28 cellular contexts compared by ENCODE assay signal in genomic region chr2:98614024-98614739, GRCh38. TPM values are rescaled to one million over a fixed set of nuclear protein-coding genes. Genes with fewer than 3 reads are reported as not detected.
DNase-seq lines count a peak whose midpoint lies in the region; ATAC-seq and TF ChIP-seq lines count a peak whose summit lies in the region.
"Had no signal": no experiment of that assay in that cellular context is flagged by ENCODE, and none has a peak within 500 bp of the region (broad histone marks: within the 10 kb centered on the region; RNA-seq: fewer than 3 reads in every experiment).

No MANE protein-coding gene starts in this region.

- no peak overlapping the region for H3K27ac ChIP-seq in CD8-positive, alpha-beta memory T cell (ENCODE audit: low read depth, low read length)
- H3K27ac ChIP-seq: BLaER1, epithelial cell of prostate, ovary, transverse colon had no signal

- no peaks in the 10 kb centered on the region for H3K9me3 ChIP-seq in CD8-positive, alpha-beta memory T cell (ENCODE audit: low read length)
- H3K9me3 ChIP-seq: BLaER1, MG63, ovary, transverse colon had no signal

- no peak for TF ChIP-seq CTCF in natural killer cell (IDR thresholded peaks at IDR 0.05)

- H3K27me3 ChIP-seq in CD8-positive, alpha-beta memory T cell (ENCODE audit: insufficient read depth, low read length, poor library complexity, severe bottlenecking), result no peaks in the 10 kb centered on the region
- H3K27me3 ChIP-seq: BLaER1, MG63, ovary, transverse colon had no signal

- H3K36me3 Mint-ChIP-seq in activated naive CD4-positive, alpha-beta T cell treated with anti-CD3 and anti-CD28 coated beads for 36 hours (ENCODE audit: low read depth), result peaks cover 57% of the 10 kb centered on the region
- H3K36me3 Mint-ChIP-seq in CD8-positive, alpha-beta memory T cell, result peaks cover 3 to 82% (median 34%) of the 10 kb centered on the region in 3 donors
- peaks cover 61% of the 10 kb centered on the region for H3K36me3 Mint-ChIP-seq in activated CD8-positive, alpha-beta T cell treated with anti-CD3 and anti-CD28 coated beads, Interleukin-2, amount 10 ng/mL, durations not matched to agents 7 days and 5 days (ENCODE audit: low read depth)
- peaks cover 17% of the 10 kb centered on the region for H3K36me3 Mint-ChIP-seq in natural killer cell

- H3K27ac Mint-ChIP-seq in activated naive CD4-positive, alpha-beta T cell treated with anti-CD3 and anti-CD28 coated beads for 36 hours, result peak overlapping the region; percentile 19
- H3K27ac Mint-ChIP-seq in CD8-positive, alpha-beta memory T cell, result peak overlapping the region; percentile 51 to 96 (median 82)
- peak overlapping the region; percentile 9 for H3K27ac Mint-ChIP-seq in activated CD8-positive, alpha-beta T cell treated with anti-CD3 and anti-CD28 coated beads, Interleukin-2, amount 10 ng/mL, durations not matched to agents 7 days and 5 days
- peak overlapping the region; percentile 54 to 79 for H3K27ac Mint-ChIP-seq in natural killer cell
- H3K27ac Mint-ChIP-seq: nephron had no signal

- POLR2A ChIA-PET in CD8-positive, alpha-beta memory T cell (lab: Charles Lee), result no interaction called here
- POLR2A ChIA-PET in activated CD8-positive, alpha-beta T cell treated with anti-CD3 and anti-CD28 coated beads, Interleukin-2, amount 10 ng/mL, durations not matched to agents 7 days and 5 days (lab: Charles Lee), result interaction anchor here (1.1 kb wide), 1 partner anchor 9 kb away, joined by 3 read pairs; no protein-coding TSS in a partner anchor

- peak; percentile 14 for ATAC-seq in activated CD8-positive, alpha-beta T cell treated with anti-CD3 and anti-CD28 coated beads, Interleukin-2, amount 10 ng/mL, durations not matched to agents 7 days and 5 days
- no peak for ATAC-seq in natural killer cell
- ATAC-seq in GM21360 (IDR thresholded peaks at IDR 0.05; ENCODE audit: unreplicated experiment), result no peak
- ATAC-seq: activated CD4-positive, CD25-positive, alpha-beta regulatory T cell treated with anti-CD3 and anti-CD28 coated beads, Interleukin-2, amount 50 U/mL, for 24 hours; HCT116; K562; PC-3 had no signal

- no peak overlapping the region for H3K4me3 Mint-ChIP-seq in activated naive CD4-positive, alpha-beta T cell treated with anti-CD3 and anti-CD28 coated beads for 36 hours
- peak overlapping the region in 1 of 7 donors; percentile 24 for H3K4me3 Mint-ChIP-seq in CD8-positive, alpha-beta memory T cell
- H3K4me3 Mint-ChIP-seq in activated CD8-positive, alpha-beta T cell treated with anti-CD3 and anti-CD28 coated beads, Interleukin-2, amount 10 ng/mL, durations not matched to agents 7 days and 5 days, result no peak overlapping the region
- H3K4me3 Mint-ChIP-seq in natural killer cell, result peak overlapping the region; percentile 19
- H3K4me3 Mint-ChIP-seq: brain, nephron had no signal

- no peak overlapping the region for H3K4me3 ChIP-seq in CD8-positive, alpha-beta memory T cell (ENCODE audit: low read length)
- H3K4me3 ChIP-seq: BLaER1, K562, MG63, ovary, transverse colon had no signal

- peaks cover 47% of the 10 kb centered on the region for H3K4me1 Mint-ChIP-seq in activated naive CD4-positive, alpha-beta T cell treated with anti-CD3 and anti-CD28 coated beads for 36 hours (ENCODE audit: low read depth)
- peaks cover 66 to 81% (median 76%) of the 10 kb centered on the region in 3 donors for H3K4me1 Mint-ChIP-seq in CD8-positive, alpha-beta memory T cell
- H3K4me1 Mint-ChIP-seq in activated CD8-positive, alpha-beta T cell treated with anti-CD3 and anti-CD28 coated beads, Interleukin-2, amount 10 ng/mL, durations not matched to agents 7 days and 5 days (ENCODE audit: low read depth), result peaks cover 43% of the 10 kb centered on the region
- H3K4me1 Mint-ChIP-seq in natural killer cell, result peaks cover 70 to 76% of the 10 kb centered on the region in 2 donors

- CTCF ChIA-PET in activated naive CD4-positive, alpha-beta T cell treated with anti-CD3 and anti-CD28 coated beads for 36 hours (lab: Charles Lee), result interaction anchor here (1.0 to 1.3 kb wide), 4 partner anchors 17 to 202 kb away, joined by 3 to 4 read pairs (median 3); no protein-coding TSS in a partner anchor
- CTCF ChIA-PET in CD8-positive, alpha-beta memory T cell (lab: Charles Lee), result no interaction called here
- CTCF ChIA-PET in activated CD8-positive, alpha-beta T cell treated with anti-CD3 and anti-CD28 coated beads, Interleukin-2, amount 10 ng/mL, durations not matched to agents 7 days and 5 days (lab: Charles Lee), result interaction anchor here (0.7 kb wide), 1 partner anchor 222 kb away, joined by 3 read pairs; no protein-coding TSS in a partner anchor

- H3K9me3 Mint-ChIP-seq in activated naive CD4-positive, alpha-beta T cell treated with anti-CD3 and anti-CD28 coated beads for 36 hours, result no peaks in the 10 kb centered on the region
- no peaks in the 10 kb centered on the region for H3K9me3 Mint-ChIP-seq in CD8-positive, alpha-beta memory T cell
- no peaks in the 10 kb centered on the region for H3K9me3 Mint-ChIP-seq in activated CD8-positive, alpha-beta T cell treated with anti-CD3 and anti-CD28 coated beads, Interleukin-2, amount 10 ng/mL, durations not matched to agents 7 days and 5 days (ENCODE audit: insufficient read depth)
- no peaks in the 10 kb centered on the region for H3K9me3 Mint-ChIP-seq in natural killer cell
- H3K9me3 Mint-ChIP-seq: brain, nephron had no signal

- H3K4me1 ChIP-seq in CD8-positive, alpha-beta memory T cell (ENCODE audit: insufficient read depth, low read length), result peaks cover 25% of the 10 kb centered on the region

- H3K27me3 Mint-ChIP-seq in activated naive CD4-positive, alpha-beta T cell treated with anti-CD3 and anti-CD28 coated beads for 36 hours (ENCODE audit: low read depth), result no peaks in the 10 kb centered on the region
- H3K27me3 Mint-ChIP-seq in CD8-positive, alpha-beta memory T cell, result no peaks in the 10 kb centered on the region
- H3K27me3 Mint-ChIP-seq in activated CD8-positive, alpha-beta T cell treated with anti-CD3 and anti-CD28 coated beads, Interleukin-2, amount 10 ng/mL, durations not matched to agents 7 days and 5 days (ENCODE audit: low read depth), result no peaks in the 10 kb centered on the region
- no peaks in the 10 kb centered on the region for H3K27me3 Mint-ChIP-seq in natural killer cell (ENCODE audit: low read depth in 2 of 2)
- H3K27me3 Mint-ChIP-seq: brain had no signal

- no peak for DNase-seq in activated naive CD4-positive, alpha-beta T cell treated with anti-CD3 and anti-CD28 coated beads for 36 hours
- DNase-seq in activated naive CD4-positive, alpha-beta T cell treated with Interleukin-2 at 50 U/mL for 16 hours, result no peak
- no peak for DNase-seq in CD8-positive, alpha-beta memory T cell
- no peak for DNase-seq in activated CD8-positive, alpha-beta T cell treated with anti-CD3 and anti-CD28 coated beads, Interleukin-2, amount 10 ng/mL, durations not matched to agents 7 days and 5 days
- DNase-seq in natural killer cell, result no peak
- no peak for DNase-seq in activated CD4-positive, CD25-positive, alpha-beta regulatory T cell (lab: John Stamatoyannopoulos, UW)
- DNase-seq: activated effector memory CD4-positive, alpha-beta T cell treated with Interleukin-2 at 50 U/mL for 16 hours; glutamatergic neuron; MG63; midbrain; NCI-H2029 treated with DMSO at 0.1 percent for 48 hours; NCI-H526; NK-92 treated with Interleukin-12 subunit alpha and Interleukin-12 subunit beta, amount 100 ng/mL, for 24 hours; ovary; PC-3; retina; SHP77; small intestine; stimulated activated CD8-positive, alpha-beta memory T cell treated with anti-CD3 and anti-CD28 coated beads, Interleukin-4, amount 100 ng/mL, for 48 hours; transverse colon had no signal

- H3K36me3 ChIP-seq in CD8-positive, alpha-beta memory T cell (ENCODE audit: insufficient read depth, low read length), result peaks cover 14% of the 10 kb centered on the region
- H3K36me3 ChIP-seq: ovary had no signal

- intact Hi-C loops in activated naive CD4-positive, alpha-beta T cell treated with anti-CD3 and anti-CD28 coated beads for 36 hours (cut with micrococcal nuclease), result no loop called here
- intact Hi-C loops in natural killer cell (cut with micrococcal nuclease), result no loop called here

RNA-seq across cellular contexts. Expression of gene UNC50, which starts 5.8 kb away (rescaled TPM):
- total RNA-seq in activated naive CD4-positive, alpha-beta T cell treated with anti-CD3 and anti-CD28 coated beads for 36 hours, result 10 to 100 TPM; 23.0 to 24.1 TPM
- total RNA-seq in CD8-positive, alpha-beta memory T cell, result 10 to 100 TPM; 41.8 to 42.4 TPM
- polyA plus RNA-seq in CD8-positive, alpha-beta memory T cell, result 53.1 TPM
- total RNA-seq in activated CD8-positive, alpha-beta T cell treated with anti-CD3 and anti-CD28 coated beads, Interleukin-2, amount 10 ng/mL, durations not matched to agents 7 days and 5 days, result 10 to 100 TPM; 25.5 to 26.1 TPM
- 10 to 100 TPM; 30.8 to 40.5 (median 32.1) TPM for total RNA-seq in natural killer cell

RNA-seq across cellular contexts. Expression of gene COA5, which starts 5.9 kb away (rescaled TPM):
- total RNA-seq in activated naive CD4-positive, alpha-beta T cell treated with anti-CD3 and anti-CD28 coated beads for 36 hours, result 10 to 100 TPM; 34.4 to 37.8 TPM
- 10 to 100 TPM; 26.7 to 29.2 TPM for total RNA-seq in CD8-positive, alpha-beta memory T cell
- polyA plus RNA-seq in CD8-positive, alpha-beta memory T cell, result 31.2 TPM
- 10 to 100 TPM; 18.8 to 21.8 TPM for total RNA-seq in activated CD8-positive, alpha-beta T cell treated with anti-CD3 and anti-CD28 coated beads, Interleukin-2, amount 10 ng/mL, durations not matched to agents 7 days and 5 days
- total RNA-seq in natural killer cell, result 10 to 100 TPM; 27.4 to 39.6 (median 36.1) TPM

Comparison
In these comparisons a context has a peak if more than half of its experiments do, and no peak if none do; other contexts are left out.
1. H3K27ac Mint-ChIP-seq: peak in every context shown above with its lines; median percentile 82 in CD8-positive, alpha-beta memory T cell; 66 in natural killer cell; 19 in activated naive CD4-positive, alpha-beta T cell treated with anti-CD3 and anti-CD28 coated beads for 36 hours; 9 in activated CD8-positive, alpha-beta T cell treated with anti-CD3 and anti-CD28 coated beads, Interleukin-2, amount 10 ng/mL, durations not matched to agents 7 days and 5 days.